Comparison of ENCODE assay signal across 15 cellular contexts in the genomic region with DNA sequence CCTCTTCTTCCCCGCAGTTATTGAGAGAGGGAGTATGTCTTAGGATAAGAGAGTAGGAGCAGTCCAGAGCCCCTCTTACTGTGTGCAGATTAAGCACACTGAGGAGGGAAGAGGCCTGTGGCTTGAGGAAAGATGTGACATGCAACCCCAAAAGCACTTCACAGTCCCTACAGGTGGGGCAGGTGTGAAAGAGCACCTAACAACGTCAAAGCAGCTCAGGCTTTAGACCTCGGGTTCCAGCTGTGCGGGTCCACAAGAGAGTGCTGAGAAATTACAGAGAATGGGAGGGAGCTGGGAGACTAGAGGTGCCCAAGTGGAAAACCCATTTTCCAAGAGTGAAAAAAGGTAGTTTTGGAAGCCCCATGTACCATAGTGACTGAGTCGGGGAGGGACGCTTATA.
A peak's percentile ranks its signal among the peaks of the same experiment; 100 is the strongest.
DNase-seq lines count a peak whose midpoint lies in the region; ATAC-seq and TF ChIP-seq lines count a peak whose summit lies in the region.
"Had no signal": no experiment of that assay in that cellular context is flagged by ENCODE, and none has a peak within 500 bp of the region (broad histone marks: within the 10 kb centered on the region; RNA-seq: fewer than 3 reads in every experiment).

No MANE protein-coding gene starts in this region.

- H3K36me3 ChIP-seq in right atrium auricular region: no peaks in the 10 kb centered on the region
- H3K36me3 ChIP-seq in vagina: no peaks in the 10 kb centered on the region

- no peaks in the 10 kb centered on the region for H3K9me3 ChIP-seq in right atrium auricular region
- H3K9me3 ChIP-seq in vagina: no peaks in the 10 kb centered on the region

- no peak for TF ChIP-seq CTCF in right atrium auricular region (IDR thresholded peaks at IDR 0.05)
- TF ChIP-seq CTCF in vagina (IDR thresholded peaks at IDR 0.05): no peak

- H3K27ac ChIP-seq in right atrium auricular region (no peak overlapping the region), vagina (no peak overlapping the region)

- intact Hi-C loops in left ventricle myocardium superior (cut with micrococcal nuclease): no loop called here
- intact Hi-C loops in vagina (cut with DNase I): no loop called here

- H3K4me3 ChIP-seq in right atrium auricular region: no peak overlapping the region
- no peak overlapping the region for H3K4me3 ChIP-seq in vagina

- DNase-seq in right atrium auricular region (ENCODE audit: low spot score) (peak; percentile 32), left ventricle myocardium superior (no peak), islet precursor cell (peak; percentile 14), vagina (ENCODE audit: extremely low spot score in 2 of 2) (peak; percentile 44 to 72)
- DNase-seq: C1 segment of cervical spinal cord; Calu3; CD4-positive, alpha-beta memory T cell; COR-L47; DMS53; DMS79 treated with DMSO at 0.1 percent for 48 hours; GF-D8; GOT3; HCEC 1CT had no signal

- H3K4me1 ChIP-seq in right atrium auricular region: no peaks in the 10 kb centered on the region
- H3K4me1 ChIP-seq in vagina: no peaks in the 10 kb centered on the region

- no peak for TF ChIP-seq POLR2A in vagina (IDR thresholded peaks at IDR 0.05)

- H3K27me3 ChIP-seq in right atrium auricular region (no peaks in the 10 kb centered on the region), vagina (no peaks in the 10 kb centered on the region)

- no peak for ATAC-seq in left ventricle myocardium superior
- ATAC-seq in GM21381 (IDR thresholded peaks at IDR 0.05; ENCODE audit: unreplicated experiment): no peak
- no peak for ATAC-seq in esophagus mucosa
